In the genomic region with DNA sequence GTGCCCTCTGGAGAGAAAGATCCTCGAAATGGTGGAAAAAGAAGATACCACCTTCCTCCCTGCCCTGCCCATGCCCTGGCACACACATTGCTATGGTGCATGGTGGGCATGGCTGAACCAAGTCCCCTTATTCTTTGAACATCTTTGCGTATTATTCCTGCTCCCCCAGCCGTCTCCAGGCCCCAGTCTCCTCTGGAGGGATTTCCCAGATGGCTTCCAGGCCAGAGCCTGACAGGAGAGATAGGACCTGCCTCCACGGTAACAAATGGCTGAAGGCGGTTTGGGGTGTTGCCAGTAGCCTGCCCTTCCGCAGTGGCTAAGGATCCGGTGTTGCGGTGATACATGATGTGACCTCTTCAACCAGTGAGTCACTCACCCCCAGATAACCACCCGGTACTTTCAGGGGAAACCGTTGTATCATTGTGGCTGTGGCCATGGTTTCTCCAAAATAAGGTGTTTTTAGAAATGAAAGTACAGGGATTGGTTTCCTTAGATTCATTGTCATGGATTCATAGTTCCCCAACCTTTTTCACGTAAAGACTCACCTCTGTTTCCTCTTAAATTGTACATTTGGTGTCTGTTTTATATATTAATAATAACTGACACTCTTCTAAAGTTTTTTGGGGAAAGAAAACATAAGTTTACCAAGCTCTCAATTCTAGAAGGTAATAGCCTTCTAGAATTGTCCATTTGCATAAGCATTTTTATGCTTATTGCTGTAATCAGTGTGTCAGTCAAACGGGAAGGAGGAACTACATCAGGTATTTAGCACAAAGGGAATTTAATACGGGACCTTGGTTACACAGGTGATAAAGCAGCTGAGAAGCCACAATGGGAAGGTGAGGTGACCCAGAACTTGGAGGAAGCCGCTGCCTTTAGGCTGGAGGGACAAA, we compare ENCODE assay signal across 8 cellular contexts. TPM values are rescaled to one million over a fixed set of nuclear protein-coding genes. Genes with fewer than 3 reads are reported as not detected.
DNase-seq lines count a peak whose midpoint lies in the region; ATAC-seq and TF ChIP-seq lines count a peak whose summit lies in the region.

No MANE protein-coding gene starts in this region.

- TF ChIP-seq EP300 in transverse colon (IDR thresholded peaks at IDR 0.05; ENCODE audit: low read depth): no peak

- H3K36me3 Mint-ChIP-seq in MCF 10A (ENCODE audit: insufficient read depth, unreplicated experiment): peaks cover 7% of the 10 kb centered on the region

- no peaks in the 10 kb centered on the region for H3K9me3 Mint-ChIP-seq in MCF 10A (ENCODE audit: unreplicated experiment)

- H3K4me3 Mint-ChIP-seq in MCF 10A (ENCODE audit: unreplicated experiment): peak overlapping the region; percentile 50

- POLR2A ChIA-PET in MCF 10A (lab: Yijun Ruan, JAX): interaction anchor here (1.0 to 2.1 kb wide), 4 partner anchors 13 to 15 kb away, joined by 5 read pairs; no protein-coding TSS in a partner anchor

- H3K36me3 ChIP-seq in BE2C (no peaks in the 10 kb centered on the region), mucosa of descending colon (ENCODE audit: low read depth) (no peaks in the 10 kb centered on the region), transverse colon (no peaks in the 10 kb centered on the region)

- ATAC-seq in GM19463 (IDR thresholded peaks at IDR 0.05; ENCODE audit: unreplicated experiment) (peak; percentile 76), mucosa of descending colon (peak; percentile 65), HG03025 (IDR thresholded peaks at IDR 0.05; ENCODE audit: low FRiP score, unreplicated experiment) (no peak)

- peak overlapping the region; percentile 54 for H3K27ac Mint-ChIP-seq in MCF 10A (ENCODE audit: low read depth, unreplicated experiment)

- no peaks in the 10 kb centered on the region for H3K27me3 Mint-ChIP-seq in MCF 10A (ENCODE audit: insufficient read depth, unreplicated experiment)

- H3K9me3 ChIP-seq in BE2C (no peaks in the 10 kb centered on the region), mucosa of descending colon (no peaks in the 10 kb centered on the region), transverse colon (no peaks in the 10 kb centered on the region)

- CTCF ChIA-PET in MCF 10A (lab: Yijun Ruan, JAX): interaction anchor here (0.8 to 1.5 kb wide), 2 partner anchors 10 to 380 kb away, joined by 3 to 4 read pairs; no protein-coding TSS in a partner anchor

- in situ Hi-C loops in transverse colon (cut with MboI; ENCODE audit: low pct_ligation_motif_present in 1 of 4, low pct_unique_long_range_greater_than_20kb in 1 of 4, low sequenced_read_pairs in 3 of 4): no loop called here

- peaks cover 27% of the 10 kb centered on the region for H3K4me1 ChIP-seq in BE2C
- peaks cover 47% of the 10 kb centered on the region for H3K4me1 ChIP-seq in mucosa of descending colon (ENCODE audit: low read depth)
- peaks cover 40 to 66% (median 54%) of the 10 kb centered on the region in 4 donors for H3K4me1 ChIP-seq in transverse colon

- TF ChIP-seq POLR2A in transverse colon (IDR thresholded peaks at IDR 0.05): no peak

- DNase-seq in BE2C (peak; percentile 92), HK-2 (ENCODE audit: unreplicated experiment) (peak; percentile 85), T-helper 22 cell (ENCODE audit: low read depth) (peak; percentile 69), MCF 10A (ENCODE audit: unreplicated experiment) (peak; percentile 97), mucosa of descending colon (peak; percentile 61 to 81 (median 62)), transverse colon (peak; percentile 72)

- H3K27ac ChIP-seq in transverse colon: peak overlapping the region; percentile 12 to 71 (median 60)

- H3K27me3 ChIP-seq in BE2C: no peaks in the 10 kb centered on the region
- H3K27me3 ChIP-seq in transverse colon: no peaks in the 10 kb centered on the region

- peaks cover 39% of the 10 kb centered on the region for H3K4me1 Mint-ChIP-seq in MCF 10A (ENCODE audit: insufficient read depth, unreplicated experiment)

- 50 to 55% methylated on average over 2 to 14 of the region's 14 CpGs for WGBS in transverse colon (ENCODE audit: low coverage in 1 of 2), 2 donors

- TF ChIP-seq CTCF in BE2C (IDR thresholded peaks at IDR 0.05; ENCODE audit: low read depth, low read length) (no peak), MCF 10A (IDR thresholded peaks at IDR 0.05; ENCODE audit: unreplicated experiment) (no peak), mucosa of descending colon (IDR thresholded peaks at IDR 0.05) (no peak), transverse colon (IDR thresholded peaks at IDR 0.05) (no peak)

- intact Hi-C loops in MCF 10A (cut with micrococcal nuclease): no loop called here
- intact Hi-C loops in mucosa of descending colon (cut with DNase I, micrococcal nuclease): no loop called here
- intact Hi-C loops in transverse colon (cut with DNase I; ENCODE audit: low total_unique reads): no loop called here

- BruUV-seq in MCF 10A (replicated peaks; lab: Mats Ljungman, UMichigan): no TSS peak

- H3K4me3 ChIP-seq in BE2C (ENCODE audit: low read depth, low read length) (peak overlapping the region; percentile 36), mucosa of descending colon (no peak overlapping the region), transverse colon (no peak overlapping the region)

RNA-seq across cellular contexts. Expression of a gene that starts 25.9 kb away (rescaled TPM):
- 2.1 TPM for polyA plus RNA-seq in BE2C (2012; ENCODE audit: insufficient read depth, insufficient read length, low read depth)
- total RNA-seq in MCF 10A (2022) (19.9 and 26.1 TPM in 2 replicates), mucosa of descending colon (10 to 100 TPM; 38.5 to 76.3 (median 44.9) TPM), transverse colon (10 to 100 TPM; 30.9 to 65.1 (median 57.0) TPM)
